10 cellular contexts compared by ENCODE assay signal in the genomic region with DNA sequence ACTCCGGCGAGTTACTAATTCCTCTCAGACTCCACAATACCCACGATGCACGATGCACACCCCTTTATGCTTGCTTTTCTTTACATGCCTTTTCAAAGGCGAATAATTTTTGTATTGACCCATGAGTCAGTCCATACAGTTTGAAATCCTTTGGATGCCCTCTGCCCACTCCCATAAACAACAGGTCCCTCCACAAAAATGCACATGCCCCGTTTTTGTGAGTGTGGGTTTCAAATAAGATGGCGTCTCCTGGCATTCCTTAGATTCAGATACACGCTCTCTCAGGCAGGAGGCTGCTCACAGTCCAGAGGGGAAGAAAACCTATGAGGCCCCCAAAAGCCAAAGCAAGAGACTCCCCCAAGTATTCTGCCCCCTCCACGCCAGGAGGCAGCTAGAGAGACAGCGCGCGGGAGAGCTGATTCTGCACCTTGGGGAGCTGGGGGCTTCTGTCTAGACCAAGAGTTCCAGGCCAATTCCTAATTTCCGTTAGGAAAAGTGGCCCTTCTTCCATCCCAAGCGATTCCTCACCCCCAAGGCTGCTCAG. TPM values are rescaled to one million over a fixed set of nuclear protein-coding genes. Genes with fewer than 3 reads are reported as not detected.
DNase-seq lines count a peak whose midpoint lies in the region; ATAC-seq lines count a peak whose summit lies in the region.
"Had no signal": no experiment of that assay in that cellular context is flagged by ENCODE, and none has a peak within 500 bp of the region (broad histone marks: within the 10 kb centered on the region; RNA-seq: fewer than 3 reads in every experiment).

No MANE protein-coding gene starts in this region.

- peaks cover 0 to 4% of the 10 kb centered on the region in 2 donors for H3K36me3 Mint-ChIP-seq in activated T-cell treated with anti-CD3 and anti-CD28 coated beads, Interleukin-2, amount 50 U/mL, for 72 hours (ENCODE audit: insufficient read depth in 2 of 2)
- H3K36me3 Mint-ChIP-seq in T-cell (no peaks in the 10 kb centered on the region), immature natural killer cell (peaks cover 0 to 5% (median 0%) of the 10 kb centered on the region in 3 donors)

- H3K9me3 Mint-ChIP-seq in activated T-cell treated with anti-CD3 and anti-CD28 coated beads, Interleukin-2, amount 50 U/mL, for 72 hours, result no peaks in the 10 kb centered on the region
- H3K9me3 Mint-ChIP-seq in T-cell (no peaks in the 10 kb centered on the region), immature natural killer cell (no peaks in the 10 kb centered on the region)
- H3K9me3 Mint-ChIP-seq in stimulated activated naive CD8-positive, alpha-beta T cell treated with anti-CD3 and anti-CD28 coated beads, Interleukin-15, amount 100 ng/mL, for 72 hours, result no peaks in the 10 kb centered on the region

- peaks cover 82% of the 10 kb centered on the region for H3K27me3 Mint-ChIP-seq in activated T-cell treated with anti-CD3 and anti-CD28 coated beads, Interleukin-2, amount 50 U/mL, for 72 hours (ENCODE audit: low read depth)
- H3K27me3 Mint-ChIP-seq in T-cell, result peaks cover 67 to 72% of the 10 kb centered on the region in 2 donors
- H3K27me3 Mint-ChIP-seq in immature natural killer cell (ENCODE audit: low read depth in 3 of 3), result peaks cover 12 to 37% (median 25%) of the 10 kb centered on the region in 3 donors
- H3K27me3 Mint-ChIP-seq in stimulated activated naive CD8-positive, alpha-beta T cell treated with anti-CD3 and anti-CD28 coated beads, Interleukin-15, amount 100 ng/mL, for 72 hours, result peaks cover 100% of the 10 kb centered on the region

- POLR2A ChIA-PET in T-cell (lab: Charles Lee), result no interaction called here

- no peak overlapping the region for H3K27ac Mint-ChIP-seq in activated T-cell treated with anti-CD3 and anti-CD28 coated beads, Interleukin-2, amount 50 U/mL, for 72 hours
- H3K27ac Mint-ChIP-seq in T-cell (no peak overlapping the region), immature natural killer cell (no peak overlapping the region)
- H3K27ac Mint-ChIP-seq in stimulated activated naive CD8-positive, alpha-beta T cell treated with anti-CD3 and anti-CD28 coated beads, Interleukin-15, amount 100 ng/mL, for 72 hours, result no peak overlapping the region

- H3K4me3 Mint-ChIP-seq in activated T-cell treated with anti-CD3 and anti-CD28 coated beads, Interleukin-2, amount 50 U/mL, for 72 hours, result peak overlapping the region; percentile 73 to 79
- H3K4me3 Mint-ChIP-seq in T-cell, result peak overlapping the region; percentile 44 to 83 (median 83)
- peak overlapping the region; percentile 53 to 92 (median 70) for H3K4me3 Mint-ChIP-seq in immature natural killer cell
- H3K4me3 Mint-ChIP-seq in stimulated activated naive CD8-positive, alpha-beta T cell treated with anti-CD3 and anti-CD28 coated beads, Interleukin-15, amount 100 ng/mL, for 72 hours, result peak overlapping the region; percentile 75 to 95

- CTCF ChIA-PET in T-cell (lab: Charles Lee), result no interaction called here

- peaks cover 37% of the 10 kb centered on the region for H3K4me1 Mint-ChIP-seq in activated T-cell treated with anti-CD3 and anti-CD28 coated beads, Interleukin-2, amount 50 U/mL, for 72 hours (ENCODE audit: low read depth)
- H3K4me1 Mint-ChIP-seq in T-cell, result peaks cover 26 to 36% (median 33%) of the 10 kb centered on the region in 3 donors
- H3K4me1 Mint-ChIP-seq in immature natural killer cell, result peaks cover 14 to 33% of the 10 kb centered on the region in 2 donors
- peaks cover 42% of the 10 kb centered on the region for H3K4me1 Mint-ChIP-seq in stimulated activated naive CD8-positive, alpha-beta T cell treated with anti-CD3 and anti-CD28 coated beads, Interleukin-15, amount 100 ng/mL, for 72 hours

- DNase-seq in activated T-cell treated with anti-CD3 and anti-CD28 coated beads, Interleukin-2, amount 50 U/mL, for 72 hours, result no peak
- DNase-seq in activated T-cell treated with anti-CD3 and anti-CD28 coated beads for 4 hours (no peak), T-cell (no peak), immature natural killer cell (no peak), NCI-H2029 treated with DMSO at 0.1 percent for 48 hours (lab: John Stamatoyannopoulos, UW) (no peak)
- no peak for DNase-seq in stimulated activated naive CD8-positive, alpha-beta T cell treated with anti-CD3 and anti-CD28 coated beads, Interleukin-15, amount 100 ng/mL, for 72 hours
- DNase-seq: NCI-H1930, testis had no signal

- no peak for ATAC-seq in activated T-cell treated with anti-CD3 and anti-CD28 coated beads, Interleukin-2, amount 50 U/mL, for 72 hours (replicated peaks in 1 of 2)
- no peak for ATAC-seq in T-cell (replicated peaks in 1 of 4)
- ATAC-seq in stimulated activated naive CD8-positive, alpha-beta T cell treated with anti-CD3 and anti-CD28 coated beads, Interleukin-15, amount 100 ng/mL, for 72 hours, result no peak
- no peak for ATAC-seq in GM19328 (IDR thresholded peaks at IDR 0.05; ENCODE audit: unreplicated experiment)
- no peak for ATAC-seq in HG02798 (IDR thresholded peaks at IDR 0.05; ENCODE audit: poor library complexity, unreplicated experiment)

RNA-seq across cellular contexts. Expression of a gene that starts 19.6 kb away (rescaled TPM):
- total RNA-seq in activated T-cell treated with anti-CD3 and anti-CD28 coated beads, Interleukin-2, amount 50 U/mL, for 72 hours, result 10 to 100 TPM; 15.0 to 23.0 TPM
- total RNA-seq in T-cell, result under 1 TPM in 4 of 5 donors, not detected in 1; 0.19 to 0.43 (median 0.30) TPM
- not detected for polyA plus RNA-seq in immature natural killer cell

RNA-seq across cellular contexts. Expression of a gene that starts 30.6 kb away (rescaled TPM):
- total RNA-seq in activated T-cell treated with anti-CD3 and anti-CD28 coated beads, Interleukin-2, amount 50 U/mL, for 72 hours, result not detected
- not detected for total RNA-seq in T-cell
- polyA plus RNA-seq in immature natural killer cell, result not detected

RNA-seq across cellular contexts. Expression of a gene that starts 34.9 kb away (rescaled TPM):
- total RNA-seq in activated T-cell treated with anti-CD3 and anti-CD28 coated beads, Interleukin-2, amount 50 U/mL, for 72 hours, result 1 to 10 TPM; 1.3 to 1.6 TPM
- total RNA-seq in T-cell, result under 1 TPM in 3 of 5 donors, not detected in 2; 0.47 to 0.66 (median 0.60) TPM
- polyA plus RNA-seq in immature natural killer cell, result 1 to 10 TPM in 2 of 3 donors, under 1 TPM in 1; 0.39 to 1.8 (median 1.5) TPM

RNA-seq across cellular contexts. Expression of a gene that starts 40.9 kb away (rescaled TPM):
- total RNA-seq in activated T-cell treated with anti-CD3 and anti-CD28 coated beads, Interleukin-2, amount 50 U/mL, for 72 hours, result under 1 TPM; 0.24 to 0.51 TPM
- total RNA-seq in T-cell, result under 1 TPM in 2 of 5 donors, not detected in 3; 0.16 to 0.33 TPM
- not detected for polyA plus RNA-seq in immature natural killer cell

RNA-seq across cellular contexts. Expression of a gene that starts 52.1 kb away (rescaled TPM):
- total RNA-seq in activated T-cell treated with anti-CD3 and anti-CD28 coated beads, Interleukin-2, amount 50 U/mL, for 72 hours, result not detected
- total RNA-seq in T-cell, result not detected
- not detected for polyA plus RNA-seq in immature natural killer cell

Comparison
In these comparisons a context has a peak if more than half of its experiments do, and no peak if none do; other contexts are left out.
1. RNA of a gene that starts 19.6 kb away (total RNA-seq): 15.0 to 23.0 TPM in activated T-cell treated with anti-CD3 and anti-CD28 coated beads, Interleukin-2, amount 50 U/mL, for 72 hours; 0.19 to 0.43 TPM in T-cell; every median in the first group is over 10 times any median in the second.
2. Peak in every context shown above with its lines, with median percentiles within 50 percentile points of each other: H3K4me3 Mint-ChIP-seq.